ENCODE assay signal across 25 cellular contexts in genomic region chr2:184039493-184039892, GRCh38.
DNase-seq lines count a peak whose midpoint lies in the region; ATAC-seq, FAIRE-seq and TF ChIP-seq lines count a peak whose summit lies in the region.
"Had no signal": no experiment of that assay in that cellular context is flagged by ENCODE, and none has a peak within 500 bp of the region (broad histone marks: within the 10 kb centered on the region; RNA-seq: fewer than 3 reads in every experiment).

No MANE protein-coding gene starts in this region.

- no peak overlapping the region for H3K9ac ChIP-seq in SK-N-SH
- H3K9ac ChIP-seq: BLaER1 had no signal

- no peaks in the 10 kb centered on the region; a peak in 2 of 4 replicates for H3K4me1 ChIP-seq in SK-N-SH (ENCODE audit: control insufficient read depth in 1 of 2, insufficient read depth in 2 of 2, low read depth in 1 of 2, low read length in 1 of 2)
- H3K4me1 ChIP-seq in pancreas: no peaks in the 10 kb centered on the region
- H3K4me1 ChIP-seq: BLaER1 had no signal

- intact Hi-C loops in pancreas (cut with DNase I): no loop called here

- peak; percentile 37 for DNase-seq in NCI-H82 treated with DMSO at 0.1 percent for 48 hours (lab: John Stamatoyannopoulos, UW; ENCODE audit: unreplicated experiment)
- no peak for DNase-seq in SK-N-SH
- no peak for DNase-seq in pancreas
- no peak for DNase-seq in NCI-H345 treated with DMSO at 0.1 percent for 48 hours (lab: John Stamatoyannopoulos, UW; ENCODE audit: unreplicated experiment)
- DNase-seq: ACHN; BE2C; C1 segment of cervical spinal cord; CD4-positive, alpha-beta memory T cell; CD4-positive, CD25-positive, alpha-beta regulatory T cell; CD8-positive, alpha-beta memory T cell; COR-L47; DMS 273 treated with DMSO at 0.1 percent for 48 hours; DMS153; DMS53; DMS79; DND-41; EL; GDM1 had no signal

- CTCF ChIA-PET in SK-N-SH (lab: Yijun Ruan, JAX): interaction anchor here (1.0 kb wide), 1 partner anchor 11 kb away, joined by 3 read pairs; no protein-coding TSS in a partner anchor

- no peaks in the 10 kb centered on the region for H3K9me2 ChIP-seq in SK-N-SH

- H3K9me3 ChIP-seq in SK-N-SH (no peaks in the 10 kb centered on the region), pancreas (no peaks in the 10 kb centered on the region)
- H3K9me3 ChIP-seq: BE2C, BLaER1 had no signal

- H3K4me2 ChIP-seq in SK-N-SH: no peak overlapping the region
- H3K4me2 ChIP-seq: BLaER1 had no signal

- FAIRE-seq in A204.1 (lab: Jason Lieb, UNC): peak; percentile 16
- peak; percentile 26 for FAIRE-seq in pancreas (lab: Jason Lieb, UNC)
- FAIRE-seq: GM12878, GM19239 had no signal

- H2AFZ ChIP-seq in SK-N-SH (ENCODE audit: low read depth): no peak overlapping the region

- TF ChIP-seq CTCF in SK-N-SH (IDR thresholded peaks at IDR 0.05) (no peak), pancreas (IDR thresholded peaks at IDR 0.05) (no peak)

- ATAC-seq in pancreas: no peak
- no peak for ATAC-seq in GM21786 (IDR thresholded peaks at IDR 0.05; ENCODE audit: unreplicated experiment)
- no peak for ATAC-seq in HG03196 (IDR thresholded peaks at IDR 0.05; ENCODE audit: unreplicated experiment)
- ATAC-seq: GM12878 had no signal

- H3K27ac ChIP-seq in SK-N-SH (ENCODE audit: low read depth in 2 of 2, low read length in 1 of 2) (no peak overlapping the region), pancreas (no peak overlapping the region)
- H3K27ac ChIP-seq: 22Rv1, BLaER1 had no signal

- no peaks in the 10 kb centered on the region for H3K79me2 ChIP-seq in SK-N-SH (ENCODE audit: insufficient read depth)

- H3K27me3 ChIP-seq in SK-N-SH (ENCODE audit: insufficient read depth) (no peaks in the 10 kb centered on the region), pancreas (no peaks in the 10 kb centered on the region)
- H3K27me3 ChIP-seq: BE2C, BLaER1 had no signal

- peak in 1 of 2 experiments; percentile 72; a peak in 1 of 4 replicates for TF ChIP-seq EP300 in SK-N-SH (IDR thresholded peaks at IDR 0.05; ENCODE audit: borderline replicate concordance in 1 of 2, low read depth in 1 of 2, low read length in 1 of 2)

- no peaks in the 10 kb centered on the region for H4K20me1 ChIP-seq in SK-N-SH (ENCODE audit: insufficient read depth)
- H4K20me1 ChIP-seq: BLaER1 had no signal

- no peaks in the 10 kb centered on the region for H3F3A ChIP-seq in SK-N-SH (replicated peaks; ENCODE audit: insufficient read depth)

- no peak for TF ChIP-seq RAD21 in SK-N-SH (IDR thresholded peaks at IDR 0.05; ENCODE audit: low read length)

- 28% methylated on average over 3 of the region's 3 CpGs for WGBS in SK-N-SH (ENCODE audit: low lambda C conversion rate)
- 76 to 81% methylated on average over 3 of the region's 3 CpGs for WGBS in pancreas, 2 donors

- H3K4me3 ChIP-seq in SK-N-SH (ENCODE audit: low read depth in 2 of 2, low read length in 1 of 2) (no peak overlapping the region), pancreas (no peak overlapping the region)
- H3K4me3 ChIP-seq: BLaER1, GM12878 had no signal

- POLR2A ChIA-PET in SK-N-SH (lab: Yijun Ruan, JAX): no interaction called here

- H3K36me3 ChIP-seq in SK-N-SH (replicated peaks in 1 of 2; ENCODE audit: control insufficient read depth in 1 of 2, insufficient read depth in 2 of 2, low read length in 1 of 2) (no peaks in the 10 kb centered on the region), pancreas (no peaks in the 10 kb centered on the region)
- H3K36me3 ChIP-seq: BE2C, BLaER1 had no signal

TF ChIP-seq in SK-N-SH, 30 proteins besides CTCF, POLR2A, EP300 and RAD21 (continues in another document):
- TF ChIP-seq GABPA (IDR thresholded peaks at IDR 0.05; ENCODE audit: low read depth): no peak
- no peak for TF ChIP-seq TAF1 (IDR thresholded peaks at IDR 0.05; ENCODE audit: borderline replicate concordance, low read depth, low read length)
- no peak for TF ChIP-seq RXRA (IDR thresholded peaks at IDR 0.05; ENCODE audit: borderline replicate concordance, low read depth)
- TF ChIP-seq SIN3A (IDR thresholded peaks at IDR 0.05; ENCODE audit: borderline replicate concordance, low read depth, low read length): no peak
- TF ChIP-seq JUND (IDR thresholded peaks at IDR 0.05): no peak
- TF ChIP-seq FOXJ3 (CRISPR knock-in tag; IDR thresholded peaks at IDR 0.05): no peak
- TF ChIP-seq EZH2phosphoT487 (IDR thresholded peaks at IDR 0.05; ENCODE audit: borderline replicate concordance, low read depth): no peak
- TF ChIP-seq CHD2 (IDR thresholded peaks at IDR 0.05; ENCODE audit: low read length, partially characterized antibody): no peak
- no peak for TF ChIP-seq USF2 (IDR thresholded peaks at IDR 0.05; ENCODE audit: borderline replicate concordance, low read depth, low read length)
- TF ChIP-seq MAX (IDR thresholded peaks at IDR 0.05; ENCODE audit: low read depth): no peak
- no peak for TF ChIP-seq REST (IDR thresholded peaks at IDR 0.05; ENCODE audit: low read depth, low read length)
- TF ChIP-seq NRF1 (IDR thresholded peaks at IDR 0.05; ENCODE audit: low read depth, low read length): no peak
- TF ChIP-seq FOSL2 (IDR thresholded peaks at IDR 0.05; ENCODE audit: borderline replicate concordance, low read depth): no peak
- TF ChIP-seq RFX5 (IDR thresholded peaks at IDR 0.05; ENCODE audit: low read length): no peak
- TF ChIP-seq GATA2 (CRISPR knock-in tag; IDR thresholded peaks at IDR 0.05): peak; percentile 69
- TF ChIP-seq NFIC (IDR thresholded peaks at IDR 0.05; ENCODE audit: borderline replicate concordance): no peak
- no peak for TF ChIP-seq ELF1 (IDR thresholded peaks at IDR 0.05)
- TF ChIP-seq RCOR1 (IDR thresholded peaks at IDR 0.05; ENCODE audit: low read length): 0 out of 2 replicates have a peak, but pooled peaks have one; percentile 12
- TF ChIP-seq SMC3 (IDR thresholded peaks at IDR 0.05; ENCODE audit: low read depth, low read length): no peak
- no peak for TF ChIP-seq PBX3 (IDR thresholded peaks at IDR 0.05)
- no peak for TF ChIP-seq MXI1 (IDR thresholded peaks at IDR 0.05; ENCODE audit: low read depth, low read length)
- no peak for TF ChIP-seq USF1 (IDR thresholded peaks at IDR 0.05; ENCODE audit: borderline replicate concordance, low read depth)
- TF ChIP-seq YY1 (IDR thresholded peaks at IDR 0.05; ENCODE audit: low read depth): no peak
